Comparison of ENCODE assay signal across 18 cellular contexts in the genomic region with DNA sequence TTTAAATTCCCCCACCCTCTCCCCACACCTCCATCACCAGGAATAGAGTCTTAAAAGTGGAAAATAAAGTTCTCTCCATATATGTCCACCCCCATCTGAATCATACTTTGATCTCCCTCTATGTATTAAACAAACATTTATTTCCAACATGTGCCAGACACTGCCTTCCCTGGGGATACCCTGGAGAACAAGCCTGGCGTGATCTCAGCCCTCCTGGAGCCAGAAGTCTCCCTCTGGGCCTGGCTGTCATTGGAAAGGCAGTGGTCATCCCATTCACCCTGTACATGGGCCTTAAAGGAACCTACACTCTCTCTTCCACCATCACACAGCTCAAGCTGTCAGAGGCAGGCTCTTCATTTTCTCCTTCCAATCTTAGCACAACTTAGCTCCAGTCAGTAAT.
A peak's percentile ranks its signal among the peaks of the same experiment; 100 is the strongest.
DNase-seq lines count a peak whose midpoint lies in the region; TF ChIP-seq lines count a peak whose summit lies in the region.
"Had no signal": no experiment of that assay in that cellular context is flagged by ENCODE, and none has a peak within 500 bp of the region (broad histone marks: within the 10 kb centered on the region; RNA-seq: fewer than 3 reads in every experiment).

No MANE protein-coding gene starts in this region.

- TF ChIP-seq POLR2A in breast epithelium (IDR thresholded peaks at IDR 0.05): no peak

- no peaks in the 10 kb centered on the region for H3K27me3 ChIP-seq in breast epithelium
- no peaks in the 10 kb centered on the region for H3K27me3 ChIP-seq in hepatocyte

- BruUV-seq in MCF 10A (replicated peaks; lab: Mats Ljungman, UMichigan): TSS peak; percentile 67

- H3K4me1 ChIP-seq in breast epithelium (no peaks in the 10 kb centered on the region), hepatocyte (ENCODE audit: insufficient read depth) (no peaks in the 10 kb centered on the region)
- H3K4me1 ChIP-seq: Caco-2, HAP-1 had no signal

- H3K27ac ChIP-seq in breast epithelium: no peak overlapping the region
- peak overlapping the region; percentile 77 for H3K27ac ChIP-seq in hepatocyte
- H3K27ac ChIP-seq: 22Rv1, C4-2B had no signal

- DNase-seq in MCF 10A (ENCODE audit: unreplicated experiment): peak; percentile 45
- DNase-seq in breast epithelium (ENCODE audit: low spot score in 2 of 2): no peak
- peak; percentile 50 for DNase-seq in epithelial cell of esophagus (ENCODE audit: low read depth)
- no peak for DNase-seq in hepatocyte (ENCODE audit: low spot score)
- DNase-seq in type B pancreatic cell (ENCODE audit: extremely low spot score, unreplicated experiment): no peak
- no peak for DNase-seq in effector CD8-positive, alpha-beta T cell (lab: John Stamatoyannopoulos, UW)
- no peak for DNase-seq in islet precursor cell
- DNase-seq in GM10266 (ENCODE audit: extremely low spot score): no peak
- DNase-seq: NCI-H1092, NCI-H1694, NCI-H2107, NCI-H345, NCI-H69 had no signal

- POLR2A ChIA-PET in MCF 10A (lab: Yijun Ruan, JAX): interaction anchor here (1.6 kb wide), 1 partner anchor 46 kb away, joined by 5 read pairs; no protein-coding TSS in a partner anchor

- WGBS in hepatocyte (ENCODE audit: low lambda C conversion rate, missing lambda C conversion rate): 70% methylated on average over 1 of the region's 1 CpG

- TF ChIP-seq CTCF in MCF 10A (IDR thresholded peaks at IDR 0.05; ENCODE audit: unreplicated experiment) (no peak), breast epithelium (IDR thresholded peaks at IDR 0.05) (no peak), epithelial cell of esophagus (IDR thresholded peaks at IDR 0.05; ENCODE audit: insufficient read depth, low read depth, low read length, missing control alignments) (no peak), hepatocyte (IDR thresholded peaks at IDR 0.05; ENCODE audit: poor library complexity) (no peak), type B pancreatic cell (conservative IDR thresholded peaks at IDR 0.05) (no peak), GM10266 (IDR thresholded peaks at IDR 0.05; ENCODE audit: control insufficient read depth, insufficient read depth, low read depth, missing control alignments) (no peak)

- no peaks in the 10 kb centered on the region for H3K9me2 ChIP-seq in hepatocyte (replicated peaks; ENCODE audit: insufficient read depth)

- H3K27ac Mint-ChIP-seq in MCF 10A (ENCODE audit: low read depth, unreplicated experiment) (peak overlapping the region; percentile 89), type B pancreatic cell (peak overlapping the region; percentile 95)

- no peaks in the 10 kb centered on the region for H3K79me2 ChIP-seq in hepatocyte

- no peaks in the 10 kb centered on the region for H4K20me1 ChIP-seq in hepatocyte (ENCODE audit: insufficient read depth, poor library complexity, severe bottlenecking)

- H3K36me3 Mint-ChIP-seq in MCF 10A (ENCODE audit: insufficient read depth, unreplicated experiment) (peaks cover 11% of the 10 kb centered on the region), type B pancreatic cell (peaks cover 14% of the 10 kb centered on the region)

- H3K4me3 Mint-ChIP-seq in MCF 10A (ENCODE audit: unreplicated experiment) (no peak overlapping the region), type B pancreatic cell (no peak overlapping the region)

- H3K4me3 ChIP-seq in breast epithelium (no peak overlapping the region), epithelial cell of esophagus (ENCODE audit: low read length) (no peak overlapping the region), hepatocyte (no peak overlapping the region)
- H3K4me3 ChIP-seq: GM12878, HAP-1 had no signal

- CTCF ChIA-PET in MCF 10A (lab: Yijun Ruan, JAX): interaction anchor here (1.0 kb wide), 1 partner anchor 22 kb away, joined by 4 read pairs; no protein-coding TSS in a partner anchor

- H3K9me3 ChIP-seq in breast epithelium: no peaks in the 10 kb centered on the region
- H3K9me3 ChIP-seq in hepatocyte (ENCODE audit: low read depth): no peaks in the 10 kb centered on the region
- H3K9me3 ChIP-seq: Caco-2, HAP-1 had no signal

- intact Hi-C loops in MCF 10A (cut with micrococcal nuclease): loop anchor here (10.0 kb wide), 1 partner anchor 65 kb away; no protein-coding TSS in a partner anchor
- intact Hi-C loops in breast epithelium (cut with DNase I; ENCODE audit: low total_unique reads): no loop called here

- H3K36me3 ChIP-seq in breast epithelium (no peaks in the 10 kb centered on the region), hepatocyte (replicated peaks; ENCODE audit: insufficient read depth, low read depth) (no peaks in the 10 kb centered on the region)
- H3K36me3 ChIP-seq: HAP-1 had no signal

- H3K9me3 Mint-ChIP-seq in MCF 10A (ENCODE audit: unreplicated experiment) (no peaks in the 10 kb centered on the region), type B pancreatic cell (peaks cover 13% of the 10 kb centered on the region)

- H3K4me2 ChIP-seq in hepatocyte: no peak overlapping the region

- H3K27me3 Mint-ChIP-seq in MCF 10A (ENCODE audit: insufficient read depth, unreplicated experiment) (no peaks in the 10 kb centered on the region), type B pancreatic cell (peaks cover 14% of the 10 kb centered on the region)

- H3K4me1 Mint-ChIP-seq in MCF 10A (ENCODE audit: insufficient read depth, unreplicated experiment): peaks cover 30% of the 10 kb centered on the region
- H3K4me1 Mint-ChIP-seq in type B pancreatic cell (ENCODE audit: unreplicated experiment): no peaks in the 10 kb centered on the region

- H2AFZ ChIP-seq in hepatocyte: no peak overlapping the region

Comparison
In these comparisons a context has a peak if more than half of its experiments do, and no peak if none do; other contexts are left out.
1. DNase-seq: peak in MCF 10A (single experiment) and epithelial cell of esophagus (single experiment); none in breast epithelium (0 of 2), hepatocyte (single experiment), type B pancreatic cell (single experiment), effector CD8-positive, alpha-beta T cell (single experiment), islet precursor cell (single experiment) and GM10266 (single experiment).